In the genomic region with DNA sequence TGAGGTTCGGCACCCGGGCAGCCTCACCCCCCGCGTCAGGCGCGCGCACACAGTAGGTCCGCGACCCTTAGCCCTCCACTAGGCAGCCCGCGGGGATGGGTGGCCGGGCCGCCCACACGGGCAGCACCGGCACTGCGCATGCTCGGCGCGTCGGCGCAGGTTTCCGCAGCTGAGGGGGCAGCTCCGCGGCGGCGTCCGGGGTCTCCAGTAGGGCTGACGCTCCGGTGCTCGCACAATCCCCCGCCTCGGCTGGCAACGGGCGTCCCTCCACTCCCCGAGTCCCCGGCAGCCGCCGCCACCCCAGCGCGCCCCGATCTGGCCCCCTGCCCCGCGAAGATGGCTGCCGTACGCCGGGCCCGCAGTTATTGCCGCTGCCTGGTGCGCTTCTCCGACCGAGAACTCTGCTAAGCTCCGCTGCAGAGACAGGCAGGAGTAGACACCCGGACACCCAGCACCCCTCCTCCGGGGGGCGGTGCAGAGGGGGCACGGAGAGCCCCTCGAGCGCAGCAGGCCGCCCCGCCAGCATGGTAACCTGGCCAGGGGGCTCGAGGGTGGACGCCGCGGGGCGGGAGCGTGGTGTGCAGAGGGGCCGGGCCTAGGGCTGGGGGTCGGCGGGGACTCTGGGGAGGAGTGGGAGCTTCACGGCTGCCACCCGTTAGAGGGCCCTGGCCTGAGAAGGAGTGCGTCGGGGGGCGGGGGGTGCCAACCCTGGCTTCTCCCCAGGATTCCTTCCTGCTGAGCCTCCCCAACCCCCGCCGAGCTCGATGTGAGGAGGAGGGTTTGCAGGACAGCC, we compare ENCODE assay signal across 1 cellular context.
TF ChIP-seq lines count a peak whose summit lies in the region.

FBXO9 (plus strand) TSS at position 139 of the 793 bp plus-strand sequence; CDS start at position 525, 386 bp downstream.

TF ChIP-seq in HepG2, 621 proteins besides CTCF, POLR2A, EP300 and RAD21 (continued from another document and continues in another):
- TF ChIP-seq, protein P1, sequence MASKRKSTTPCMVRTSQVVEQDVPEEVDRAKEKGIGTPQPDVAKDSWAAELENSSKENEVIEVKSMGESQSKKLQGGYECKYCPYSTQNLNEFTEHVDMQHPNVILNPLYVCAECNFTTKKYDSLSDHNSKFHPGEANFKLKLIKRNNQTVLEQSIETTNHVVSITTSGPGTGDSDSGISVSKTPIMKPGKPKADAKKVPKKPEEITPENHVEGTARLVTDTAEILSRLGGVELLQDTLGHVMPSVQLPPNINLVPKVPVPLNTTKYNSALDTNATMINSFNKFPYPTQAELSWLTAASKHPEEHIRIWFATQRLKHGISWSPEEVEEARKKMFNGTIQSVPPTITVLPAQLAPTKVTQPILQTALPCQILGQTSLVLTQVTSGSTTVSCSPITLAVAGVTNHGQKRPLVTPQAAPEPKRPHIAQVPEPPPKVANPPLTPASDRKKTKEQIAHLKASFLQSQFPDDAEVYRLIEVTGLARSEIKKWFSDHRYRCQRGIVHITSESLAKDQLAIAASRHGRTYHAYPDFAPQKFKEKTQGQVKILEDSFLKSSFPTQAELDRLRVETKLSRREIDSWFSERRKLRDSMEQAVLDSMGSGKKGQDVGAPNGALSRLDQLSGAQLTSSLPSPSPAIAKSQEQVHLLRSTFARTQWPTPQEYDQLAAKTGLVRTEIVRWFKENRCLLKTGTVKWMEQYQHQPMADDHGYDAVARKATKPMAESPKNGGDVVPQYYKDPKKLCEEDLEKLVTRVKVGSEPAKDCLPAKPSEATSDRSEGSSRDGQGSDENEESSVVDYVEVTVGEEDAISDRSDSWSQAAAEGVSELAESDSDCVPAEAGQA (IDR thresholded peaks at IDR 0.05; ENCODE audit: low read depth), result no peak
- TF ChIP-seq, protein P1 (CRISPR knock-in tag; IDR thresholded peaks at IDR 0.05; ENCODE audit: borderline replicate concordance), result no peak
- TF ChIP-seq ZNF589 (CRISPR knock-in tag; conservative IDR thresholded peaks at IDR 0.05) (peak; percentile 52; the same call in 1 of the 2 replicates), HNRNPL (IDR thresholded peaks at IDR 0.05; ENCODE audit: low read depth, low read length) (no peak), DDIT3 (CRISPR knock-in tag; IDR thresholded peaks at IDR 0.05) (no peak), HIVEP1 (CRISPR knock-in tag; IDR thresholded peaks at IDR 0.05) (peak; percentile 82), KLF16 (CRISPR knock-in tag; IDR thresholded peaks at IDR 0.05) (peak in 1 of 2 experiments; percentile 70; a peak in 1 of 4 replicates), NONO (IDR thresholded peaks at IDR 0.05) (no peak), NONO (CRISPR knock-in tag; conservative IDR thresholded peaks at IDR 0.05) (peak; percentile 94), ZNF317 (CRISPR knock-in tag; IDR thresholded peaks at IDR 0.05) (no peak), ZBTB20 (CRISPR knock-in tag; IDR thresholded peaks at IDR 0.05; ENCODE audit: borderline replicate concordance, low read depth) (peak; percentile 6; the same call in 1 of the 2 replicates), JARID2 (CRISPR knock-in tag; IDR thresholded peaks at IDR 0.05; ENCODE audit: insufficient replicate concordance) (peak; percentile 17), YEATS2 (CRISPR knock-in tag; IDR thresholded peaks at IDR 0.05; ENCODE audit: borderline replicate concordance) (peak; percentile 16; the same call in 1 of the 2 replicates), FOXO4 (CRISPR knock-in tag; conservative IDR thresholded peaks at IDR 0.05) (peak; percentile 99), SRSF9 (IDR thresholded peaks at IDR 0.05; ENCODE audit: borderline replicate concordance, insufficient read depth, low read depth, low read length, poor library complexity, severe bottlenecking) (no peak), MBNL3 (CRISPR knock-in tag; conservative IDR thresholded peaks at IDR 0.05) (no peak), MXD3 (CRISPR knock-in tag; IDR thresholded peaks at IDR 0.05) (peak; percentile 52), ZBTB39 (CRISPR knock-in tag; IDR thresholded peaks at IDR 0.05) (no peak), ZNF816 (CRISPR knock-in tag; IDR thresholded peaks at IDR 0.05; ENCODE audit: borderline replicate concordance) (no peak), KLF6 (CRISPR knock-in tag; IDR thresholded peaks at IDR 0.05) (peak; percentile 24; the same call in 1 of the 2 replicates), ZNF510 (CRISPR knock-in tag; IDR thresholded peaks at IDR 0.05; ENCODE audit: low read depth) (no peak), ZNF24 (IDR thresholded peaks at IDR 0.05) (no peak), PHB2 (IDR thresholded peaks at IDR 0.05; ENCODE audit: partially characterized antibody) (no peak), ZC3H4 (CRISPR knock-in tag; IDR thresholded peaks at IDR 0.05; ENCODE audit: borderline replicate concordance) (0 out of 2 replicates have a peak, but pooled peaks have one; percentile 5), RFXANK (CRISPR knock-in tag; IDR thresholded peaks at IDR 0.05) (0 out of 2 replicates have a peak, but pooled peaks have one; percentile 2), ZNF468 (CRISPR knock-in tag; IDR thresholded peaks at IDR 0.05) (0 out of 2 replicates have a peak, but pooled peaks have one; percentile 88), CHD4 (IDR thresholded peaks at IDR 0.05; ENCODE audit: borderline replicate concordance, low read length) (no peak), ZBTB1 (CRISPR knock-in tag; IDR thresholded peaks at IDR 0.05; ENCODE audit: borderline replicate concordance) (peak; percentile 34; the same call in 1 of the 2 replicates), TFDP1 (CRISPR knock-in tag; IDR thresholded peaks at IDR 0.05; ENCODE audit: borderline replicate concordance) (peak; percentile 28; the same call in 1 of the 2 replicates), ZNF572 (CRISPR knock-in tag; IDR thresholded peaks at IDR 0.05) (no peak), TGIF2 (CRISPR knock-in tag; IDR thresholded peaks at IDR 0.05) (no peak), RAD51 (IDR thresholded peaks at IDR 0.05; ENCODE audit: borderline replicate concordance) (no peak), SRSF4 (IDR thresholded peaks at IDR 0.05; ENCODE audit: low read depth, low read length, poor library complexity, severe bottlenecking) (no peak), JUND (CRISPR knock-in tag; IDR thresholded peaks at IDR 0.05) (0 out of 2 replicates have a peak, but pooled peaks have one; percentile 44)
- TF ChIP-seq, protein P2, sequence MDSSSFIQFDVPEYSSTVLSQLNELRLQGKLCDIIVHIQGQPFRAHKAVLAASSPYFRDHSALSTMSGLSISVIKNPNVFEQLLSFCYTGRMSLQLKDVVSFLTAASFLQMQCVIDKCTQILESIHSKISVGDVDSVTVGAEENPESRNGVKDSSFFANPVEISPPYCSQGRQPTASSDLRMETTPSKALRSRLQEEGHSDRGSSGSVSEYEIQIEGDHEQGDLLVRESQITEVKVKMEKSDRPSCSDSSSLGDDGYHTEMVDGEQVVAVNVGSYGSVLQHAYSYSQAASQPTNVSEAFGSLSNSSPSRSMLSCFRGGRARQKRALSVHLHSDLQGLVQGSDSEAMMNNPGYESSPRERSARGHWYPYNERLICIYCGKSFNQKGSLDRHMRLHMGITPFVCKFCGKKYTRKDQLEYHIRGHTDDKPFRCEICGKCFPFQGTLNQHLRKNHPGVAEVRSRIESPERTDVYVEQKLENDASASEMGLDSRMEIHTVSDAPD (CRISPR knock-in tag; IDR thresholded peaks at IDR 0.05), result no peak; the same call in 1 of the 2 replicates
- TF ChIP-seq, protein P3, sequence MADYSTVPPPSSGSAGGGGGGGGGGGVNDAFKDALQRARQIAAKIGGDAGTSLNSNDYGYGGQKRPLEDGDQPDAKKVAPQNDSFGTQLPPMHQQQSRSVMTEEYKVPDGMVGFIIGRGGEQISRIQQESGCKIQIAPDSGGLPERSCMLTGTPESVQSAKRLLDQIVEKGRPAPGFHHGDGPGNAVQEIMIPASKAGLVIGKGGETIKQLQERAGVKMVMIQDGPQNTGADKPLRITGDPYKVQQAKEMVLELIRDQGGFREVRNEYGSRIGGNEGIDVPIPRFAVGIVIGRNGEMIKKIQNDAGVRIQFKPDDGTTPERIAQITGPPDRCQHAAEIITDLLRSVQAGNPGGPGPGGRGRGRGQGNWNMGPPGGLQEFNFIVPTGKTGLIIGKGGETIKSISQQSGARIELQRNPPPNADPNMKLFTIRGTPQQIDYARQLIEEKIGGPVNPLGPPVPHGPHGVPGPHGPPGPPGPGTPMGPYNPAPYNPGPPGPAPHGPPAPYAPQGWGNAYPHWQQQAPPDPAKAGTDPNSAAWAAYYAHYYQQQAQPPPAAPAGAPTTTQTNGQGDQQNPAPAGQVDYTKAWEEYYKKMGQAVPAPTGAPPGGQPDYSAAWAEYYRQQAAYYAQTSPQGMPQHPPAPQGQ (CRISPR knock-in tag; IDR thresholded peaks at IDR 0.05; ENCODE audit: borderline replicate concordance), result no peak
- TF ChIP-seq, protein P4, sequence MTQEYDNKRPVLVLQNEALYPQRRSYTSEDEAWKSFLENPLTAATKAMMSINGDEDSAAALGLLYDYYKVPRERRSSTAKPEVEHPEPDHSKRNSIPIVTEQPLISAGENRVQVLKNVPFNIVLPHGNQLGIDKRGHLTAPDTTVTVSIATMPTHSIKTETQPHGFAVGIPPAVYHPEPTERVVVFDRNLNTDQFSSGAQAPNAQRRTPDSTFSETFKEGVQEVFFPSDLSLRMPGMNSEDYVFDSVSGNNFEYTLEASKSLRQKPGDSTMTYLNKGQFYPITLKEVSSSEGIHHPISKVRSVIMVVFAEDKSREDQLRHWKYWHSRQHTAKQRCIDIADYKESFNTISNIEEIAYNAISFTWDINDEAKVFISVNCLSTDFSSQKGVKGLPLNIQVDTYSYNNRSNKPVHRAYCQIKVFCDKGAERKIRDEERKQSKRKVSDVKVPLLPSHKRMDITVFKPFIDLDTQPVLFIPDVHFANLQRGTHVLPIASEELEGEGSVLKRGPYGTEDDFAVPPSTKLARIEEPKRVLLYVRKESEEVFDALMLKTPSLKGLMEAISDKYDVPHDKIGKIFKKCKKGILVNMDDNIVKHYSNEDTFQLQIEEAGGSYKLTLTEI (CRISPR knock-in tag; conservative IDR thresholded peaks at IDR 0.05), result no peak
